18 cellular contexts compared by ENCODE assay signal in genomic region chr5:56053363-56053762, GRCh38.
"Had no signal": no experiment of that assay in that cellular context is flagged by ENCODE, and none has a peak within 500 bp of the region (broad histone marks: within the 10 kb centered on the region; RNA-seq: fewer than 3 reads in every experiment).

No MANE protein-coding gene starts in this region.

- H3K9me3 ChIP-seq: lower lobe of right lung, right lobe of liver, testis, upper lobe of left lung had no signal

- H3K4me2 ChIP-seq: neural progenitor cell had no signal

- DNase-seq: cortex of kidney; dorsolateral prefrontal cortex; effector CD4-positive, alpha-beta T cell; left ventricle myocardium superior; lower lobe of right lung; right lobe of liver; stimulated activated CD4-positive, alpha-beta T cell treated with anti-CD3 and anti-CD28 coated beads, Interleukin-2, amount 100 ng/mL, for 24 hours; stimulated activated CD4-positive, alpha-beta T cell treated with anti-CD3 and anti-CD28 coated beads, Interleukin-4, amount 100 ng/mL, for 24 hours; stimulated activated naive CD8-positive, alpha-beta T cell treated with anti-CD3 and anti-CD28 coated beads, Interleukin-15, Interleukin-2, amounts not matched to agents 100 U/mL and 50 U/mL, for 24 hours; substantia nigra; testis; upper lobe of left lung had no signal

- H2AFZ ChIP-seq: neural progenitor cell, parathyroid adenoma had no signal

- H3K4me3 Mint-ChIP-seq: nephron; neural progenitor cell; stimulated activated memory B cell treated with anti-CD40 and anti-IgM and Interleukin-4, amounts not matched to agents 10 μg/mL and 1 μg/mL and 100 μg/mL, for 72 hours had no signal

- H3K4me3 ChIP-seq: dorsolateral prefrontal cortex, lower lobe of right lung, neural progenitor cell, right lobe of liver, testis, tibial nerve, upper lobe of left lung had no signal

- H3K36me3 ChIP-seq: lower lobe of right lung, neural progenitor cell, right lobe of liver, tibial nerve, upper lobe of left lung had no signal

- ATAC-seq: left ventricle myocardium superior; lower lobe of right lung; stimulated activated memory B cell treated with anti-CD40 and anti-IgM and Interleukin-4, amounts not matched to agents 10 μg/mL and 1 μg/mL and 100 μg/mL, for 72 hours; stimulated activated naive CD8-positive, alpha-beta T cell treated with anti-CD3 and anti-CD28 coated beads, Interleukin-15, Interleukin-2, amounts not matched to agents 100 U/mL and 50 U/mL, for 24 hours had no signal

- H3K9ac ChIP-seq: neural progenitor cell, parathyroid adenoma had no signal

- H3K4me1 Mint-ChIP-seq: neural progenitor cell had no signal

- H3K9me3 Mint-ChIP-seq: stimulated activated memory B cell treated with anti-CD40 and anti-IgM and Interleukin-4, amounts not matched to agents 10 μg/mL and 1 μg/mL and 100 μg/mL, for 72 hours had no signal

- H3K27ac Mint-ChIP-seq: neural progenitor cell; progenitor cell of endocrine pancreas; stimulated activated memory B cell treated with anti-CD40 and anti-IgM and Interleukin-4, amounts not matched to agents 10 μg/mL and 1 μg/mL and 100 μg/mL, for 72 hours had no signal

- H3K4me1 ChIP-seq: neural progenitor cell had no signal

- H3K27ac ChIP-seq: dorsolateral prefrontal cortex, lower lobe of right lung, neural progenitor cell, parathyroid adenoma, testis, tibial nerve, upper lobe of left lung had no signal

- H3K36me3 Mint-ChIP-seq: neural progenitor cell; stimulated activated memory B cell treated with anti-CD40 and anti-IgM and Interleukin-4, amounts not matched to agents 10 μg/mL and 1 μg/mL and 100 μg/mL, for 72 hours had no signal

- H3K27me3 ChIP-seq: neural progenitor cell, right lobe of liver, testis, tibial nerve, upper lobe of left lung had no signal

- H3K27me3 Mint-ChIP-seq: progenitor cell of endocrine pancreas had no signal
